Comparison of ENCODE assay signal across 1 cellular context in genomic region chr1:37999434-38000232, GRCh38.
TF ChIP-seq lines count a peak whose summit lies in the region.

No MANE protein-coding gene starts in this region.

TF ChIP-seq in K562, 482 proteins besides CTCF, POLR2A, EP300 and RAD21 (continued from another document and continues in another):
- TF ChIP-seq ZBTB40 (IDR thresholded peaks at IDR 0.05) = peak; percentile 78
- TF ChIP-seq ZBTB40 (CRISPR knock-in tag; IDR thresholded peaks at IDR 0.05) = no peak
- TF ChIP-seq ESRRA (IDR thresholded peaks at IDR 0.05; ENCODE audit: borderline replicate concordance, low read depth) = peak; percentile 77
- peak; percentile 79 for TF ChIP-seq NR2C1 (IDR thresholded peaks at IDR 0.05)
- TF ChIP-seq NR2C1 (tag; IDR thresholded peaks at IDR 0.05) = peak; percentile 88
- peak; percentile 100 for TF ChIP-seq FOSL1 (tag; conservative IDR thresholded peaks at IDR 0.05)
- peak; percentile 99 for TF ChIP-seq SMARCC2 (IDR thresholded peaks at IDR 0.05; ENCODE audit: low read depth)
- TF ChIP-seq ZSCAN32 (CRISPR knock-in tag; IDR thresholded peaks at IDR 0.05) = peak; percentile 20; the same call in 1 of the 2 replicates
- peak; percentile 80 for TF ChIP-seq CCNT2 (IDR thresholded peaks at IDR 0.05; ENCODE audit: borderline replicate concordance, extremely low read depth, insufficient read length, low read depth, low read length)
- peak; percentile 92 for TF ChIP-seq MTA3 (IDR thresholded peaks at IDR 0.05; ENCODE audit: borderline replicate concordance)
- TF ChIP-seq SRF (CRISPR knock-in tag; IDR thresholded peaks at IDR 0.05) = 0 out of 4 replicates have a peak, but pooled peaks of 1 of the 2 experiments have one; percentile 15
- 0 out of 2 replicates have a peak, but pooled peaks have one; percentile 43 for TF ChIP-seq HMBOX1 (IDR thresholded peaks at IDR 0.05)
- TF ChIP-seq NEUROD1 (IDR thresholded peaks at IDR 0.05; ENCODE audit: borderline replicate concordance, low read depth, low read length, partially characterized antibody) = peak; percentile 94
- peak; percentile 68 for TF ChIP-seq E2F8 (IDR thresholded peaks at IDR 0.05; ENCODE audit: low read depth, partially characterized antibody)
- no peak for TF ChIP-seq ZNF121 (CRISPR knock-in tag; conservative IDR thresholded peaks at IDR 0.05)
- peak; percentile 87 for TF ChIP-seq ELF2 (CRISPR knock-in tag; IDR thresholded peaks at IDR 0.05)
- TF ChIP-seq ZNF212 (CRISPR knock-in tag; IDR thresholded peaks at IDR 0.05) = no peak
- TF ChIP-seq NCOR1 (IDR thresholded peaks at IDR 0.05) = peak; percentile 96
- 0 out of 2 replicates have a peak, but pooled peaks have one; percentile 11 for TF ChIP-seq ZBTB9 (CRISPR knock-in tag; IDR thresholded peaks at IDR 0.05)
- TF ChIP-seq FOXA3 (CRISPR knock-in tag; conservative IDR thresholded peaks at IDR 0.05 in 1 of 2, IDR thresholded peaks at IDR 0.05 in 1 of 2) = peak in 1 of 2 experiments; percentile 80; a peak in 2 of 4 replicates
- TF ChIP-seq TCF3 (CRISPR knock-in tag; IDR thresholded peaks at IDR 0.05) = peak; percentile 87
- TF ChIP-seq TBL1XR1 (IDR thresholded peaks at IDR 0.05; ENCODE audit: low read length in 2 of 2) = peak; percentile 62 to 95; a peak in 3 of 4 replicates
- peak; percentile 94 for TF ChIP-seq EGR1 (conservative IDR thresholded peaks at IDR 0.05)
- peak in 1 of 2 experiments; percentile 54; a peak in 1 of 3 replicates for TF ChIP-seq CBX3 (IDR thresholded peaks at IDR 0.05; ENCODE audit: borderline replicate concordance in 1 of 2, low read length in 2 of 2)
- no peak for TF ChIP-seq LARP7 (IDR thresholded peaks at IDR 0.05)
- TF ChIP-seq MYC (IDR thresholded peaks at IDR 0.05; ENCODE audit: low read depth, low read length) = peak; percentile 75
- no peak for TF ChIP-seq MYC (CRISPR knock-in tag; IDR thresholded peaks at IDR 0.05; ENCODE audit: borderline replicate concordance, low read depth)
- 0 out of 2 replicates have a peak, but pooled peaks have one; percentile 41 for TF ChIP-seq REST (CRISPR knock-in tag; IDR thresholded peaks at IDR 0.05; ENCODE audit: low read depth)
- TF ChIP-seq PRPF4 (IDR thresholded peaks at IDR 0.05; ENCODE audit: insufficient read depth, low read depth, low read length, poor library complexity, severe bottlenecking) = no peak
- TF ChIP-seq GABPB2 (CRISPR knock-in tag; conservative IDR thresholded peaks at IDR 0.05) = no peak
- TF ChIP-seq MBD2 (IDR thresholded peaks at IDR 0.05; ENCODE audit: borderline replicate concordance, low read depth) = peak; percentile 86
- no peak; the same call in 1 of the 2 replicates for TF ChIP-seq ZEB2 (IDR thresholded peaks at IDR 0.05)
- TF ChIP-seq BACH1 (tag; IDR thresholded peaks at IDR 0.05) = peak; percentile 86
- peak; percentile 100 for TF ChIP-seq JUND (IDR thresholded peaks at IDR 0.05; ENCODE audit: borderline replicate concordance, low read depth, low read length)
- TF ChIP-seq JUND (tag; IDR thresholded peaks at IDR 0.05; ENCODE audit: borderline replicate concordance, low read depth, low read length) = peak; percentile 98; the same call in 2 of the 3 replicates
- peak; percentile 89; the same call in 1 of the 2 replicates for TF ChIP-seq NCOA1 (IDR thresholded peaks at IDR 0.05; ENCODE audit: low read depth)
- TF ChIP-seq PTTG1 (tag; IDR thresholded peaks at IDR 0.05; ENCODE audit: low read depth) = 0 out of 2 replicates have a peak, but pooled peaks have one; percentile 3
- TF ChIP-seq BCOR (IDR thresholded peaks at IDR 0.05) = peak; percentile 58; the same call in 1 of the 2 replicates
- TF ChIP-seq BRD9 (IDR thresholded peaks at IDR 0.05; ENCODE audit: low read depth, partially characterized antibody) = peak; percentile 70
- TF ChIP-seq TBP (optimal IDR thresholded peaks at IDR 0.05; ENCODE audit: low read depth, low read length) = peak; percentile 53
- peak; percentile 55 for TF ChIP-seq ELF4 (CRISPR knock-in tag; IDR thresholded peaks at IDR 0.05)
- 0 out of 2 replicates have a peak, but pooled peaks have one; percentile 46 for TF ChIP-seq ZFPM2 (CRISPR knock-in tag; IDR thresholded peaks at IDR 0.05)
- no peak for TF ChIP-seq MXD1 (CRISPR knock-in tag; IDR thresholded peaks at IDR 0.05; ENCODE audit: borderline replicate concordance, poor library complexity, severe bottlenecking)
- TF ChIP-seq JUNB (CRISPR knock-in tag; conservative IDR thresholded peaks at IDR 0.05) = peak; percentile 76; the same call in 1 of the 2 replicates
- peak; percentile 86 for TF ChIP-seq GABPA (tag; conservative IDR thresholded peaks at IDR 0.05; ENCODE audit: low read depth)
- peak; percentile 94 for TF ChIP-seq VEZF1 (CRISPR knock-in tag; IDR thresholded peaks at IDR 0.05)
- peak; percentile 86 for TF ChIP-seq TAL1 (IDR thresholded peaks at IDR 0.05)
